In genomic region chr12:108728820-108729611, GRCh38 we compare ENCODE assay signal across 9 cellular contexts. TPM values are rescaled to one million over a fixed set of nuclear protein-coding genes. Genes with fewer than 3 reads are reported as not detected.
A peak's percentile ranks its signal among the peaks of the same experiment; 100 is the strongest.
DNase-seq lines count a peak whose midpoint lies in the region; ATAC-seq and TF ChIP-seq lines count a peak whose summit lies in the region.
"Had no signal": no experiment of that assay in that cellular context is flagged by ENCODE, and none has a peak within 500 bp of the region (broad histone marks: within the 10 kb centered on the region; RNA-seq: fewer than 3 reads in every experiment).

No MANE protein-coding gene starts in this region.

- H3K36me3 Mint-ChIP-seq in naive B cell: no peaks in the 10 kb centered on the region

- no peaks in the 10 kb centered on the region for H3K9me3 Mint-ChIP-seq in naive B cell

- H3K4me3 ChIP-seq in AG10803 (ENCODE audit: low read length): peak overlapping the region; percentile 96

- DNase-seq in AG10803 (ENCODE audit: low read depth) (no peak), M059J (ENCODE audit: low read depth) (peak; percentile 52), dermis blood vessel endothelial cell (peak; percentile 31), naive B cell (no peak), superior temporal gyrus (ENCODE audit: extremely low spot score) (no peak), left lobe of liver (ENCODE audit: low spot score) (no peak)
- DNase-seq in stimulated activated CD4-positive, alpha-beta T cell treated with anti-CD3 and anti-CD28 coated beads, Interleukin-12 subunit alpha, Interleukin-12 subunit beta, amount 100 ng/mL, for 4 hours: no peak
- DNase-seq: activated CD4-positive, alpha-beta T cell treated with anti-CD3 and anti-CD28 coated beads, Interleukin-2, amount 50 U/mL, for 48 hours had no signal

- no peaks in the 10 kb centered on the region for H3K27me3 Mint-ChIP-seq in naive B cell

- H3K4me3 Mint-ChIP-seq in naive B cell: peak overlapping the region in 7 of 8 donors; percentile 22 to 100 (median 96)

- H3K27ac Mint-ChIP-seq in naive B cell: peak overlapping the region in 3 of 6 donors; percentile 7 to 99 (median 89)

- no peak for ATAC-seq in naive B cell (ENCODE audit: low read depth in 2 of 2)
- no peak for ATAC-seq in HG03469 (IDR thresholded peaks at IDR 0.05; ENCODE audit: unreplicated experiment)
- ATAC-seq in left lobe of liver: no peak

- no peak for TF ChIP-seq CTCF in AG10803 (conservative IDR thresholded peaks at IDR 0.05; ENCODE audit: low read length)

- peaks cover 43 to 56% (median 55%) of the 10 kb centered on the region in 3 donors for H3K4me1 Mint-ChIP-seq in naive B cell

RNA-seq across cellular contexts. Expression of gene CORO1C, which starts 2.3 kb away (rescaled TPM):
- 118 and 171 TPM in 2 replicates for total RNA-seq in M059J (2014; rRNA removed; shearing (Covaris generic))
- total RNA-seq in dermis blood vessel endothelial cell: 131 and 213 TPM in 2 replicates
- polyA plus RNA-seq in naive B cell (ENCODE audit: low read depth in 6 of 6): 10 to 100 TPM; 71.0 to 84.7 (median 73.4) TPM
- 39.2 TPM for total RNA-seq in left lobe of liver

Comparison
In these comparisons a context has a peak if more than half of its experiments do, and no peak if none do; other contexts are left out.
1. DNase-seq: peak in M059J (single experiment) and dermis blood vessel endothelial cell (single experiment); none in AG10803 (single experiment), naive B cell (single experiment), superior temporal gyrus (single experiment), stimulated activated CD4-positive, alpha-beta T cell treated with anti-CD3 and anti-CD28 coated beads, Interleukin-12 subunit alpha, Interleukin-12 subunit beta, amount 100 ng/mL, for 4 hours (single experiment) and left lobe of liver (single experiment).